Comparison of ENCODE assay signal across 8 cellular contexts in the genomic region with DNA sequence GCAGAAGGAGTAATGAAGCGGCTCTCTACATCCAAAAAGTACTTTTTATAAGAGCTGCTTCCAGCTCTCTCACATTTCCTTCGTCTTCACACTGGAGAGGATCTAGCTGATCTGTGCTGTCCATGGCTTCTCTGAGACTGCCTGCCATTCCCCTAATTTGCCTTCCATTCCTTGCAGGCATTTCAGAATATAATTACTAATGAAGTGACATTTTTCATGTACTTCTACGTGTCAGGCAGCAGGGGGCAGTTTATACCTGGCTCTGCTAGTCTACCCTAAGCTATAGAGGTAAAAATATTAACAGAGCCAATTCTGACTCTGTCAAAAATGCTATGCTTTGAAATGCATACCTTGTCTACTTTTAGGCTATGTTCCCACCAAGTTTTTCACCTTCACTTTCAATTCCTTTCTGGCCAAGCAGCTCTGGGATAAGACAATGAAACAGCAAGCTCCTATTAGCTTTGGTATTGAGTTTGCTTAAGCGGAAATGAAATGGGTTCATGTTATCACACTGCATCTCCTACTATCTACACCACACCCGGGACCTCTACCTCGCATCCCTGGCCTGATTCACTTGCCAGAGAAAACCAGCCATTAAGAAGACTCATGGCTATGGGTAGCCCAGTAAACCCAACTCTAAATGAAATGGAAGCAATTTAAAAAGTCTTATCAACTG.
DNase-seq lines count a peak whose midpoint lies in the region; ATAC-seq and TF ChIP-seq lines count a peak whose summit lies in the region.

No MANE protein-coding gene starts in this region.

- no peak overlapping the region for H3K4me3 ChIP-seq in hepatocyte

- H3K4me2 ChIP-seq in hepatocyte: no peak overlapping the region

- H3K9me3 ChIP-seq in hepatocyte (ENCODE audit: low read depth): no peaks in the 10 kb centered on the region

- no peaks in the 10 kb centered on the region for H3K79me2 ChIP-seq in hepatocyte

- H3K4me1 Mint-ChIP-seq in stimulated activated naive CD8-positive, alpha-beta T cell treated with anti-CD3 and anti-CD28 coated beads, Interleukin-15, amount 100 ng/mL, for 72 hours: no peaks in the 10 kb centered on the region

- H3K27me3 Mint-ChIP-seq in stimulated activated naive CD8-positive, alpha-beta T cell treated with anti-CD3 and anti-CD28 coated beads, Interleukin-15, amount 100 ng/mL, for 72 hours: peaks cover 14% of the 10 kb centered on the region

- TF ChIP-seq CTCF in AG09319 (IDR thresholded peaks at IDR 0.05; ENCODE audit: low read depth, low read length): peak; percentile 70
- TF ChIP-seq CTCF in GM12873 (IDR thresholded peaks at IDR 0.05; ENCODE audit: insufficient read depth, low read depth, low read length, missing control alignments): peak; percentile 73
- peak; percentile 72 for TF ChIP-seq CTCF in hepatocyte (IDR thresholded peaks at IDR 0.05; ENCODE audit: poor library complexity)

- peak; percentile 79 for ATAC-seq in HG02678 (IDR thresholded peaks at IDR 0.05; ENCODE audit: unreplicated experiment)
- ATAC-seq in stimulated activated naive CD8-positive, alpha-beta T cell treated with anti-CD3 and anti-CD28 coated beads, Interleukin-15, amount 100 ng/mL, for 72 hours: peak; percentile 64

- no peak overlapping the region for H2AFZ ChIP-seq in hepatocyte

- peak; percentile 8 for DNase-seq in AG09319 (ENCODE audit: extremely low read depth, low read depth)
- DNase-seq in NCI-H1694 (lab: John Stamatoyannopoulos, UW): peak; percentile 10
- peak; percentile 20 for DNase-seq in amniotic stem cell (lab: John Stamatoyannopoulos, UW)
- peak; percentile 68 for DNase-seq in hepatocyte (ENCODE audit: low spot score)
- peak; percentile 5 to 15 for DNase-seq in stimulated activated naive CD8-positive, alpha-beta T cell treated with anti-CD3 and anti-CD28 coated beads, Interleukin-15, amount 100 ng/mL, for 72 hours
- no peak for DNase-seq in ecto neural progenitor cell (ENCODE audit: low spot score)

- H3K4me1 ChIP-seq in hepatocyte (ENCODE audit: insufficient read depth): peaks cover 2% of the 10 kb centered on the region

- WGBS in hepatocyte (ENCODE audit: low lambda C conversion rate, missing lambda C conversion rate): 64% methylated on average over 6 of the region's 6 CpGs

- H3K27ac ChIP-seq in hepatocyte: no peak overlapping the region

- H3K27me3 ChIP-seq in hepatocyte: no peaks in the 10 kb centered on the region

- H3K27ac Mint-ChIP-seq in stimulated activated naive CD8-positive, alpha-beta T cell treated with anti-CD3 and anti-CD28 coated beads, Interleukin-15, amount 100 ng/mL, for 72 hours: no peak overlapping the region

- H3K9me3 Mint-ChIP-seq in stimulated activated naive CD8-positive, alpha-beta T cell treated with anti-CD3 and anti-CD28 coated beads, Interleukin-15, amount 100 ng/mL, for 72 hours: no peaks in the 10 kb centered on the region

- no peaks in the 10 kb centered on the region for H4K20me1 ChIP-seq in hepatocyte (ENCODE audit: insufficient read depth, poor library complexity, severe bottlenecking)

- no peaks in the 10 kb centered on the region for H3K9me2 ChIP-seq in hepatocyte (replicated peaks; ENCODE audit: insufficient read depth)

- H3K36me3 ChIP-seq in hepatocyte (replicated peaks; ENCODE audit: insufficient read depth, low read depth): no peaks in the 10 kb centered on the region

- no peak overlapping the region for H3K4me3 Mint-ChIP-seq in stimulated activated naive CD8-positive, alpha-beta T cell treated with anti-CD3 and anti-CD28 coated beads, Interleukin-15, amount 100 ng/mL, for 72 hours
